Comparison of ENCODE assay signal across 9 cellular contexts in the genomic region with DNA sequence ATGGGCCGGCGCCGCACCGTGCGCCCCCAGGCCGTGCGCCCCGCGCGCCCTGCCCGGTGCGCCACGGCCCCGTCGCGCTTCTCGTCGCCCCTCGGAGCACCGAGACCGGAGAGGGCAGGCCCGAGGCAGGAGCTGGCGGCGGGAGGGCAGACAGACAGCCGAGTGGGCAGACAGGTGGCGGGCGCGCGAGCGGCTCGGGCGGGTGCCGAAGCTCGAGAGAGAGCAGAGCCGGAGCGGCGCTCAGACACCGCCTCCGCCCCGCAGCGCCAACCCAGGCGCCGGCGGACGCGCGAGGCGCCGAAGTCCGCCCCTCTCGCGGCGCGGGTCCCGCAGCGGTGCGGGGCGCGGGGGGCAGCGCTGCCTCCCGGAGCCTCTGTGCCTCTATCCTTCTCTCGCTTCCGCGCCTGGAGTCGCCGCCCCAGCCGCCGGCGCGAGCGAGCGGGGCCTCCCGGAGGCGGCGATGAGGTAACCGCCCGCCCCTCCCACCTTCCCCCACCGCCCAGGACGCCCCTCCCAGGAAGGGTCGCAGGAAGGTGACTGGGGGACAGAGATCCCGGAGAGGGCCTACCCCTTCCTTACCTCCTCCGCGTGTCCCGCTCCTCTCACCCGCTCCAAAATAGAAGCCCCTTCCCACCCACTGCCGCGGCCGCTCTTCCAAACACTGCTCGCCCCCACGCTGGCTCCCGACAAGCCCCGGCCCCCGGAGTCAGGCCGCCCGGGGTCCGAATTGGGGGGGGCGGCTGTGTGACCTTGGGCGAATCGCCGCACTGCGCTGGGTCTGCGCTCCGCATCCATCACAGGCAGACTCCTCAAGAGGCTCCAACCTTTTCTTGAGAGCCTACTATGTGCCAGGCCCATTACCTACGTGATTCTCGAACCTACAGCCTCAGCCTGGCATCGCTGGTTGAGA. TPM values are rescaled to one million over a fixed set of nuclear protein-coding genes. Genes with fewer than 3 reads are reported as not detected.
DNase-seq lines count a peak whose midpoint lies in the region; ATAC-seq, FAIRE-seq and TF ChIP-seq lines count a peak whose summit lies in the region.
"Had no signal": no experiment of that assay in that cellular context is flagged by ENCODE, and none has a peak within 500 bp of the region (broad histone marks: within the 10 kb centered on the region; RNA-seq: fewer than 3 reads in every experiment).

A gene with protein sequence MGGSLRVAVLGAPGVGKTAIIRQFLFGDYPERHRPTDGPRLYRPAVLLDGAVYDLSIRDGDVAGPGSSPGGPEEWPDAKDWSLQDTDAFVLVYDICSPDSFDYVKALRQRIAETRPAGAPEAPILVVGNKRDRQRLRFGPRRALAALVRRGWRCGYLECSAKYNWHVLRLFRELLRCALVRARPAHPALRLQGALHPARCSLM (minus strand): TSS at position 412 of the 910 bp plus-strand sequence. CDS start 451 bp downstream, outside the sequence.

- peaks cover 14% of the 10 kb centered on the region for H3K79me1 ChIP-seq in mesenchymal stem cell (replicated peaks; ENCODE audit: low read length, poor library complexity, severe bottlenecking)

- TF ChIP-seq POLR2A in heart left ventricle (IDR thresholded peaks at IDR 0.05) (no peak), vagina (IDR thresholded peaks at IDR 0.05) (no peak)

- no peaks in the 10 kb centered on the region for H3K9me3 ChIP-seq in heart left ventricle
- no peaks in the 10 kb centered on the region for H3K9me3 ChIP-seq in astrocyte (ENCODE audit: insufficient read depth, low read depth, low read length)
- no peaks in the 10 kb centered on the region for H3K9me3 ChIP-seq in mesenchymal stem cell (ENCODE audit: control insufficient read depth, low read length)
- no peaks in the 10 kb centered on the region for H3K9me3 ChIP-seq in vagina

- DNase-seq in heart left ventricle, result peak in 2 of 5 donors; percentile 20 to 62
- DNase-seq in Right ventricle myocardium inferior (ENCODE audit: missing footprints), result no peak
- DNase-seq in astrocyte (ENCODE audit: low read depth), result no peak
- no peak for DNase-seq in mesenchymal stem cell
- DNase-seq in vagina (ENCODE audit: extremely low spot score in 2 of 2), result no peak
- no peak for DNase-seq in SHP77 (lab: John Stamatoyannopoulos, UW)
- DNase-seq in omental fat pad (ENCODE audit: low spot score), result no peak
- DNase-seq: effector CD8-positive, alpha-beta T cell had no signal

- H3K27me3 Mint-ChIP-seq in astrocyte (ENCODE audit: low read depth, unreplicated experiment), result peaks cover 32% of the 10 kb centered on the region

- no peak within 1 kb of the TSS for H2BK15ac ChIP-seq in mesenchymal stem cell (ENCODE audit: low read depth, poor library complexity, severe bottlenecking)

- peaks cover 4 to 36% (median 17%) of the 10 kb centered on the region in 9 donors for H3K27me3 ChIP-seq in heart left ventricle
- H3K27me3 ChIP-seq in astrocyte (ENCODE audit: insufficient read depth, low read length), result peaks cover 34% of the 10 kb centered on the region
- H3K27me3 ChIP-seq in mesenchymal stem cell (ENCODE audit: control insufficient read depth in 1 of 2, insufficient read depth in 1 of 2, low read length in 2 of 2), result peaks cover 31 to 45% of the 10 kb centered on the region in 2 experiments
- peaks cover 4% of the 10 kb centered on the region for H3K27me3 ChIP-seq in vagina

- H4K91ac ChIP-seq in mesenchymal stem cell (ENCODE audit: low read length), result peak within 1 kb of the TSS; percentile 43

- H3K36me3 Mint-ChIP-seq in astrocyte (ENCODE audit: low read depth, unreplicated experiment), result peaks cover 13% of the 10 kb centered on the region

- no peak within 1 kb of the TSS for H2BK5ac ChIP-seq in mesenchymal stem cell (ENCODE audit: low read depth, low read length, poor library complexity, severe bottlenecking)

- peak within 1 kb of the TSS; percentile 75 for H3K4me2 ChIP-seq in astrocyte (ENCODE audit: low read length)
- peak within 1 kb of the TSS; percentile 89 for H3K4me2 ChIP-seq in mesenchymal stem cell (ENCODE audit: low read length, poor library complexity, severe bottlenecking)

- H3K4me3 Mint-ChIP-seq in astrocyte (ENCODE audit: unreplicated experiment), result peak within 1 kb of the TSS; percentile 67

- intact Hi-C loops in heart left ventricle (cut with DNase I), result loop anchor here in 1 of 10 donors (2.0 kb wide), 1 partner anchor 47 kb away; a partner anchor contains a TSS
- intact Hi-C loops in Right ventricle myocardium inferior (cut with DNase I), result no loop called here
- intact Hi-C loops in vagina (cut with DNase I), result loop anchor here (10.0 kb wide), 1 partner anchor 69 kb away; a partner anchor contains a TSS

- 5 to 16% (median 8%) methylated on average over 25 to 106 of the region's 106 CpGs for WGBS in heart left ventricle, 4 donors
- 14% methylated on average over 40 of the region's 106 CpGs for WGBS in mesenchymal stem cell

- no peak within 1 kb of the TSS for H3K4ac ChIP-seq in mesenchymal stem cell (ENCODE audit: low read depth in 1 of 2, low read length in 2 of 2)

- H3K27ac ChIP-seq in heart left ventricle (peak within 1 kb of the TSS in 1 of 12 donors; percentile 9), astrocyte (ENCODE audit: low read depth, low read length) (no peak within 1 kb of the TSS), mesenchymal stem cell (ENCODE audit: low read length, poor library complexity, severe bottlenecking) (no peak within 1 kb of the TSS), vagina (no peak within 1 kb of the TSS)

- H3K4me1 ChIP-seq in heart left ventricle (peaks cover 4 to 51% (median 36%) of the 10 kb centered on the region in 12 donors), astrocyte (ENCODE audit: insufficient read depth, low read length) (peaks cover 20% of the 10 kb centered on the region), mesenchymal stem cell (ENCODE audit: control insufficient read depth, insufficient read depth, low read depth, low read length) (peaks cover 30% of the 10 kb centered on the region), vagina (peaks cover 45% of the 10 kb centered on the region)

- H4K8ac ChIP-seq in mesenchymal stem cell (ENCODE audit: low read length), result no peak within 1 kb of the TSS

- no peak within 1 kb of the TSS for H2BK120ac ChIP-seq in mesenchymal stem cell (ENCODE audit: low read depth, low read length)

- no peak within 1 kb of the TSS for H3K14ac ChIP-seq in mesenchymal stem cell (ENCODE audit: low read length in 2 of 2)

- H3K79me2 ChIP-seq in astrocyte (ENCODE audit: insufficient read depth, low read length), result peaks cover 3% of the 10 kb centered on the region

- peaks cover 4% of the 10 kb centered on the region for H3K4me1 Mint-ChIP-seq in astrocyte (ENCODE audit: low read depth, unreplicated experiment)

- FAIRE-seq in astrocyte (lab: Jason Lieb, UNC), result no peak

- H2AK5ac ChIP-seq in mesenchymal stem cell (ENCODE audit: low read length, severe bottlenecking), result no peak within 1 kb of the TSS

- H2BK12ac ChIP-seq in mesenchymal stem cell (ENCODE audit: low read length in 2 of 2), result no peak within 1 kb of the TSS

- H2AFZ ChIP-seq in astrocyte (ENCODE audit: low read depth, low read length), result no peak within 1 kb of the TSS
- H2AFZ ChIP-seq in mesenchymal stem cell (ENCODE audit: low read depth, low read length), result no peak within 1 kb of the TSS

- TF ChIP-seq CTCF in heart left ventricle (IDR thresholded peaks at IDR 0.05), result no peak
- TF ChIP-seq CTCF in astrocyte (IDR thresholded peaks at IDR 0.05; ENCODE audit: insufficient read depth, low read depth, low read length), result no peak
- no peak for TF ChIP-seq CTCF in vagina (IDR thresholded peaks at IDR 0.05)
- TF ChIP-seq CTCF in omental fat pad (IDR thresholded peaks at IDR 0.05), result no peak

- no peak for ATAC-seq in heart left ventricle
- no peak for ATAC-seq in Right ventricle myocardium inferior
- no peak for ATAC-seq in HG02938 (IDR thresholded peaks at IDR 0.05; ENCODE audit: unreplicated experiment)
- ATAC-seq in omental fat pad (ENCODE audit: low FRiP score), result no peak

- H3K23ac ChIP-seq in mesenchymal stem cell (ENCODE audit: low read length in 2 of 2), result no peak within 1 kb of the TSS

- H3K4me3 ChIP-seq in heart left ventricle (peak within 1 kb of the TSS; percentile 28 to 63 (median 47)), astrocyte (ENCODE audit: insufficient read depth, low read depth, low read length) (no peak within 1 kb of the TSS), mesenchymal stem cell (ENCODE audit: insufficient read depth in 1 of 2, low read depth in 1 of 2, low read length in 2 of 2) (peak within 1 kb of the TSS in 1 of 2 experiments; percentile 47), vagina (peak within 1 kb of the TSS; percentile 27 to 49)

- peaks cover 25% of the 10 kb centered on the region for H4K20me1 ChIP-seq in astrocyte (ENCODE audit: insufficient read depth, low read length)

- no peak within 1 kb of the TSS for H3K18ac ChIP-seq in mesenchymal stem cell (ENCODE audit: low read depth in 1 of 2, low read length in 2 of 2)

- H3K36me3 ChIP-seq in heart left ventricle (peaks cover 0 to 13% (median 0%) of the 10 kb centered on the region in 9 donors), astrocyte (ENCODE audit: insufficient read depth, low read length) (no peaks in the 10 kb centered on the region), mesenchymal stem cell (ENCODE audit: control insufficient read depth in 1 of 2, insufficient read depth in 2 of 2, low read depth in 1 of 2, low read length in 2 of 2) (peaks cover 4 to 29% of the 10 kb centered on the region in 2 experiments), vagina (no peaks in the 10 kb centered on the region)

- H3K27ac Mint-ChIP-seq in astrocyte (ENCODE audit: unreplicated experiment), result no peak within 1 kb of the TSS

- H3K9ac ChIP-seq in astrocyte (ENCODE audit: low read length) (no peak within 1 kb of the TSS), mesenchymal stem cell (ENCODE audit: low read length) (no peak within 1 kb of the TSS)

- no peaks in the 10 kb centered on the region for H3K9me3 Mint-ChIP-seq in astrocyte (ENCODE audit: unreplicated experiment)

RNA-seq across cellular contexts. Expression of the gene that starts here (rescaled TPM):
- 1 to 10 TPM in 5 of 9 donors, under 1 TPM in 4; 0.29 to 5.8 (median 1.3) TPM for total RNA-seq in heart left ventricle
- 1 to 10 TPM in 1 of 2 donors, under 1 TPM in 1; 0.95 to 1.1 TPM for polyA plus RNA-seq in heart left ventricle
- total RNA-seq in Right ventricle myocardium inferior, result 1.1 TPM
- total RNA-seq in astrocyte, result 0.19 and 1.5 TPM in 2 replicates
- polyA plus RNA-seq in mesenchymal stem cell (2013, experiment 1 of 2), result 0.06 TPM
- 0.04 TPM for polyA plus RNA-seq in mesenchymal stem cell (2013, experiment 2 of 2)
- not detected for total RNA-seq in vagina
- total RNA-seq in omental fat pad, result 1 to 10 TPM in 2 of 4 donors, under 1 TPM in 1, not detected in 1; 0.56 to 2.6 (median 1.5) TPM
